2 cellular contexts compared by ENCODE assay signal in the genomic region with DNA sequence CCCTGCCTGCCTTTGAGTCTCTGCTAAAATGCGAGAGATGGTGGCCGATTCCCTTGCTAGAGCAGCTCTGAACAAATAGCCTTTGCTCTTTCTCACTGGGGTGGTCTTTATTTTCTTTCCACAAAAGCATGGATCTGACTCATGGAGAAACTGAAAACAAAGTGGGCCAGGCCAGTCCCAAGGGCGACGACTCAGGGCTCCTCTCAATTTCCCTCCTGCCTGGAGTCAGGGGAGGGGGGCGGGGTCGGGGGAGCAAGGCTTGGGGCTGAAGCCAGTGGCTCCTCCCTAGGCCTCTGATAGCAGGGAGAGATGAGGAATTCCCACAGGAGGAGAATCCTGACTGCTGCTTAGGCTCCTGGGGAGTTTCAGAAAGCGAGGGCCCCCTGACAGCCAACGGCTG.
TF ChIP-seq lines count a peak whose summit lies in the region.

No MANE protein-coding gene starts in this region.

TF ChIP-seq in IMR-90, 13 proteins besides CTCF, POLR2A, EP300 and RAD21:
- no peak for TF ChIP-seq NFE2L2 (IDR thresholded peaks at IDR 0.05; ENCODE audit: low read depth, low read length)
- no peak for TF ChIP-seq CEBPB (IDR thresholded peaks at IDR 0.05; ENCODE audit: low read depth, low read length)
- TF ChIP-seq RFX5 (IDR thresholded peaks at IDR 0.05; ENCODE audit: low read depth, low read length), result no peak
- TF ChIP-seq MAFK (IDR thresholded peaks at IDR 0.05; ENCODE audit: low read depth, low read length), result no peak
- no peak for TF ChIP-seq MAZ (IDR thresholded peaks at IDR 0.05; ENCODE audit: borderline replicate concordance, low read depth, low read length)
- no peak for TF ChIP-seq CHD1 (IDR thresholded peaks at IDR 0.05; ENCODE audit: low read depth, low read length)
- no peak for TF ChIP-seq SMC3 (IDR thresholded peaks at IDR 0.05; ENCODE audit: low read depth, low read length)
- TF ChIP-seq, protein P1, sequence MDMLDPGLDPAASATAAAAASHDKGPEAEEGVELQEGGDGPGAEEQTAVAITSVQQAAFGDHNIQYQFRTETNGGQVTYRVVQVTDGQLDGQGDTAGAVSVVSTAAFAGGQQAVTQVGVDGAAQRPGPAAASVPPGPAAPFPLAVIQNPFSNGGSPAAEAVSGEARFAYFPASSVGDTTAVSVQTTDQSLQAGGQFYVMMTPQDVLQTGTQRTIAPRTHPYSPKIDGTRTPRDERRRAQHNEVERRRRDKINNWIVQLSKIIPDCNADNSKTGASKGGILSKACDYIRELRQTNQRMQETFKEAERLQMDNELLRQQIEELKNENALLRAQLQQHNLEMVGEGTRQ (IDR thresholded peaks at IDR 0.05; ENCODE audit: low read depth, low read length), result no peak
- TF ChIP-seq MXI1 (IDR thresholded peaks at IDR 0.05; ENCODE audit: borderline replicate concordance, low read depth, low read length), result no peak
- no peak for TF ChIP-seq BHLHE40 (IDR thresholded peaks at IDR 0.05; ENCODE audit: low read depth, low read length)
TF ChIP-seq in IMR-90: peak in this region for 0.

TF ChIP-seq in H1, 55 proteins besides CTCF, POLR2A, EP300 and RAD21:
- TF ChIP-seq SIN3A (conservative IDR thresholded peaks at IDR 0.05 in 1 of 2, IDR thresholded peaks at IDR 0.05 in 1 of 2; ENCODE audit: low read depth in 1 of 2, low read length in 2 of 2) (no peak), SP1 (IDR thresholded peaks at IDR 0.05; ENCODE audit: low read depth, low read length) (no peak), JUN (IDR thresholded peaks at IDR 0.05; ENCODE audit: low read depth, low read length) (no peak), NRF1 (IDR thresholded peaks at IDR 0.05; ENCODE audit: low read depth, low read length) (no peak), SIX5 (IDR thresholded peaks at IDR 0.05; ENCODE audit: low read depth, low read length) (no peak), YY1 (IDR thresholded peaks at IDR 0.05; ENCODE audit: low read depth, low read length) (no peak), TEAD4 (IDR thresholded peaks at IDR 0.05; ENCODE audit: low read depth, low read length) (no peak), FOSL1 (IDR thresholded peaks at IDR 0.05; ENCODE audit: insufficient read depth, low read depth, low read length) (no peak), RXRA (IDR thresholded peaks at IDR 0.05; ENCODE audit: insufficient read depth, low read depth, low read length) (no peak), ASH2L (IDR thresholded peaks at IDR 0.05; ENCODE audit: low read length) (no peak), GABPA (IDR thresholded peaks at IDR 0.05; ENCODE audit: borderline replicate concordance, insufficient read depth, low read length) (no peak), SP2 (IDR thresholded peaks at IDR 0.05; ENCODE audit: low read length) (no peak), NANOG (IDR thresholded peaks at IDR 0.05; ENCODE audit: insufficient read depth, low read depth, low read length, poor library complexity, severe bottlenecking) (no peak), SAP30 (IDR thresholded peaks at IDR 0.05; ENCODE audit: insufficient read depth, insufficient replicate concordance, low read length) (no peak), CTBP2 (IDR thresholded peaks at IDR 0.05; ENCODE audit: borderline replicate concordance, insufficient read depth, insufficient read length, low read length) (no peak)
- TF ChIP-seq, protein P1 (IDR thresholded peaks at IDR 0.05; ENCODE audit: low read length), result no peak
- TF ChIP-seq, protein P2, sequence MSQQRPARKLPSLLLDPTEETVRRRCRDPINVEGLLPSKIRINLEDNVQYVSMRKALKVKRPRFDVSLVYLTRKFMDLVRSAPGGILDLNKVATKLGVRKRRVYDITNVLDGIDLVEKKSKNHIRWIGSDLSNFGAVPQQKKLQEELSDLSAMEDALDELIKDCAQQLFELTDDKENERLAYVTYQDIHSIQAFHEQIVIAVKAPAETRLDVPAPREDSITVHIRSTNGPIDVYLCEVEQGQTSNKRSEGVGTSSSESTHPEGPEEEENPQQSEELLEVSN (IDR thresholded peaks at IDR 0.05), result no peak
